ENCODE assay signal across 17 cellular contexts in genomic region chr7:95047291-95047690, GRCh38.
A peak's percentile ranks its signal among the peaks of the same experiment; 100 is the strongest.
DNase-seq lines count a peak whose midpoint lies in the region; ATAC-seq and TF ChIP-seq lines count a peak whose summit lies in the region.
"Had no signal": no experiment of that assay in that cellular context is flagged by ENCODE, and none has a peak within 500 bp of the region (broad histone marks: within the 10 kb centered on the region; RNA-seq: fewer than 3 reads in every experiment).

No MANE protein-coding gene starts in this region.

- no peak for ATAC-seq in GM21381 (IDR thresholded peaks at IDR 0.05; ENCODE audit: unreplicated experiment)
- ATAC-seq: PC-3 had no signal

- peaks cover 31% of the 10 kb centered on the region for H3K4me1 Mint-ChIP-seq in brain
- peaks cover 30% of the 10 kb centered on the region for H3K4me1 Mint-ChIP-seq in mesothelial cell of epicardium

- H3K27me3 Mint-ChIP-seq in brain (no peaks in the 10 kb centered on the region), mesothelial cell of epicardium (ENCODE audit: low read depth) (no peaks in the 10 kb centered on the region)
- H3K27me3 Mint-ChIP-seq: B cell had no signal

- H3K36me3 Mint-ChIP-seq in brain (no peaks in the 10 kb centered on the region), mesothelial cell of epicardium (no peaks in the 10 kb centered on the region)

- H3K27ac Mint-ChIP-seq in brain (peak overlapping the region in 4 of 5 experiments; percentile 46 to 87 (median 66)), mesothelial cell of epicardium (peak overlapping the region; percentile 79)
- H3K27ac Mint-ChIP-seq: B cell had no signal

- peak overlapping the region in 3 of 5 experiments; percentile 49 to 55 (median 50) for H3K4me3 Mint-ChIP-seq in brain
- no peak overlapping the region for H3K4me3 Mint-ChIP-seq in mesothelial cell of epicardium
- H3K4me3 Mint-ChIP-seq: B cell had no signal

- DNase-seq in COLO829 (ENCODE audit: low spot score) (peak; percentile 30), mesothelial cell of epicardium (ENCODE audit: low spot score in 2 of 2, unreplicated experiment in 2 of 2) (no peak), superior temporal gyrus (ENCODE audit: extremely low spot score) (peak; percentile 80), NCI-H446 treated with DMSO at 0.1 percent for 48 hours (lab: John Stamatoyannopoulos, UW) (no peak)
- DNase-seq in activated CD4-positive, alpha-beta T cell treated with anti-CD3 and anti-CD28 coated beads for 1 hour = no peak
- DNase-seq in stimulated activated naive CD4-positive, alpha-beta T cell (lab: John Stamatoyannopoulos, UW) = no peak
- DNase-seq: 8988T, COR-L47, DMS 273 treated with DMSO at 0.1 percent for 48 hours, Kasumi-1, NCI-H1105, NCI-H2171 treated with DMSO at 0.1 percent for 48 hours, NCI-H510A, PC-3 had no signal

- no peaks in the 10 kb centered on the region for H3K9me3 Mint-ChIP-seq in brain
- no peaks in the 10 kb centered on the region for H3K9me3 Mint-ChIP-seq in mesothelial cell of epicardium

- no peak for TF ChIP-seq CTCF in brain (conservative IDR thresholded peaks at IDR 0.05)
- TF ChIP-seq CTCF in mesothelial cell of epicardium (IDR thresholded peaks at IDR 0.05; ENCODE audit: unreplicated experiment) = no peak

Comparison
In these comparisons a context has a peak if more than half of its experiments do, and no peak if none do; other contexts are left out.
1. DNase-seq: peak in COLO829 (single experiment) and superior temporal gyrus (single experiment); none in mesothelial cell of epicardium (0 of 2), activated CD4-positive, alpha-beta T cell treated with anti-CD3 and anti-CD28 coated beads for 1 hour (single experiment), NCI-H446 treated with DMSO at 0.1 percent for 48 hours (single experiment) and stimulated activated naive CD4-positive, alpha-beta T cell (0 of 6).